In the genomic region with DNA sequence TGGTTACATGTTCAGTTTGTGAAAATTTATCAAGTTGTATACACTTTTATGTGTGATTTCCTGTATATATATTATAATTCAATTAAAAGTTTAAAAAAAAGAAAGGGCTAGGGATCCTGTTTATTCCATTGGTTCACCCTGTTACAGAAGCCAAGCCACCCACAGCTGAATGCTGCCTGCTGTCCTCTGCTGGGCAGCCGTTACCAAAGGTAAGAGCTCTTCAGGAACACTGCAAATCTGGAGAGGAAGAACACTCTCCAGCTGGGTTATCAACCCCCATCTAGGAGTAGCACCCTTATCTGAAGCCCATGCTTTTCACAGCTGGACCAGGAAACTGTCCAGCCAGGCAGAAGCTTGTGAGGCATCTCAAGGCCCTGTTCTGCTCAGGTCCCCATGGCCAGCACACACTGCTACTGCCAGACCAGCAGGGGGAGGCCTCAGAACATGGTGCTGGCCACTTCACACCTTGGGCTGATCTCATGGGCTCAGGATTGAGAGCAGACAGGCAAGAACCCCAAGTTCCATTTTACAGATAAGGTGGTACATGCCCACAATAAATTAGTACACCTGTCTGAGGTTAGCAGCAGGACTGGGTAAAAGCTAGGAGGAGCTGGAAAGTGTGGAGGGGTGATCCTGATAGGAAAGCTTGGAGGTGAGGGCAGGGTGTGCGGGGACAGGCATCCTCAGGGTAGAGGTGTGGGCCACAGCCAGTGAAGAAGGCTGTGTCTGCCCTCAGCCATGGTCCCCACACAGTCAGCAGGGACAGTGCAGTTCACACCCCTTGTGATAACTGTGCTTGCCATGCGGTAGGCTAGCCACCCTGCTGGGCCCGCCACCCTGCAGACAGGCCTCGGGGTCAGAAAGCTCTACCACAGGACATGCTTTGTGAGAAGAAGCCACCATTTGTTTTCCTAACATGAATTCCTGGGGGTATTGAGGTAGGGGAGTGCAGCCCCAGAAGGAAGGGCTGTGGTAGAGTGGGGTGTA, we compare ENCODE assay signal across 1 cellular context.
TF ChIP-seq lines count a peak whose summit lies in the region.

No MANE protein-coding gene starts in this region.

TF ChIP-seq in HepG2, 621 proteins besides CTCF, POLR2A, EP300 and RAD21 (continued from another document and continues in another):
- TF ChIP-seq, protein P1, sequence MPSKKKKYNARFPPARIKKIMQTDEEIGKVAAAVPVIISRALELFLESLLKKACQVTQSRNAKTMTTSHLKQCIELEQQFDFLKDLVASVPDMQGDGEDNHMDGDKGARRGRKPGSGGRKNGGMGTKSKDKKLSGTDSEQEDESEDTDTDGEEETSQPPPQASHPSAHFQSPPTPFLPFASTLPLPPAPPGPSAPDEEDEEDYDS (CRISPR knock-in tag; IDR thresholded peaks at IDR 0.05), result 0 out of 2 replicates have a peak, but pooled peaks have one; percentile 41
- TF ChIP-seq ELF1 (CRISPR knock-in tag; IDR thresholded peaks at IDR 0.05) (peak; percentile 14; the same call in 1 of the 2 replicates), HCFC1 (IDR thresholded peaks at IDR 0.05; ENCODE audit: low read depth, low read length) (no peak), ZSCAN20 (CRISPR knock-in tag; IDR thresholded peaks at IDR 0.05; ENCODE audit: borderline replicate concordance) (no peak), ZNF501 (CRISPR knock-in tag; IDR thresholded peaks at IDR 0.05) (peak; percentile 45; the same call in 1 of the 2 replicates), KDM2A (CRISPR knock-in tag; IDR thresholded peaks at IDR 0.05; ENCODE audit: borderline replicate concordance, low read depth) (peak; percentile 38; the same call in 1 of the 2 replicates), ELF3 (CRISPR knock-in tag; IDR thresholded peaks at IDR 0.05) (peak; percentile 39; the same call in 1 of the 2 replicates), NR2F6 (IDR thresholded peaks at IDR 0.05) (no peak), NR2F6 (CRISPR knock-in tag; IDR thresholded peaks at IDR 0.05) (peak; percentile 41; the same call in 1 of the 2 replicates), YY1 (IDR thresholded peaks at IDR 0.05; ENCODE audit: insufficient read depth, insufficient replicate concordance, low read depth, low read length) (peak; percentile 35), ERF (CRISPR knock-in tag; IDR thresholded peaks at IDR 0.05) (0 out of 2 replicates have a peak, but pooled peaks have one; percentile 25), IRF2 (CRISPR knock-in tag; IDR thresholded peaks at IDR 0.05) (0 out of 2 replicates have a peak, but pooled peaks have one; percentile 28), TBX2 (CRISPR knock-in tag; IDR thresholded peaks at IDR 0.05; ENCODE audit: borderline replicate concordance) (peak; percentile 67; the same call in 1 of the 2 replicates), ZNF598 (CRISPR knock-in tag; IDR thresholded peaks at IDR 0.05; ENCODE audit: borderline replicate concordance) (no peak), STAG1 (CRISPR knock-in tag; IDR thresholded peaks at IDR 0.05) (peak; percentile 98), TBX3 (IDR thresholded peaks at IDR 0.05; ENCODE audit: borderline replicate concordance) (peak; percentile 63; the same call in 1 of the 2 replicates), DNMT1 (CRISPR knock-in tag; IDR thresholded peaks at IDR 0.05) (no peak), ZMYM3 (CRISPR knock-in tag; IDR thresholded peaks at IDR 0.05) (no peak)
- TF ChIP-seq, protein P2, sequence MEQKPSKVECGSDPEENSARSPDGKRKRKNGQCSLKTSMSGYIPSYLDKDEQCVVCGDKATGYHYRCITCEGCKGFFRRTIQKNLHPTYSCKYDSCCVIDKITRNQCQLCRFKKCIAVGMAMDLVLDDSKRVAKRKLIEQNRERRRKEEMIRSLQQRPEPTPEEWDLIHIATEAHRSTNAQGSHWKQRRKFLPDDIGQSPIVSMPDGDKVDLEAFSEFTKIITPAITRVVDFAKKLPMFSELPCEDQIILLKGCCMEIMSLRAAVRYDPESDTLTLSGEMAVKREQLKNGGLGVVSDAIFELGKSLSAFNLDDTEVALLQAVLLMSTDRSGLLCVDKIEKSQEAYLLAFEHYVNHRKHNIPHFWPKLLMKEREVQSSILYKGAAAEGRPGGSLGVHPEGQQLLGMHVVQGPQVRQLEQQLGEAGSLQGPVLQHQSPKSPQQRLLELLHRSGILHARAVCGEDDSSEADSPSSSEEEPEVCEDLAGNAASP (CRISPR knock-in tag; IDR thresholded peaks at IDR 0.05; ENCODE audit: borderline replicate concordance), result 0 out of 2 replicates have a peak, but pooled peaks have one; percentile 18
- TF ChIP-seq, protein P3, sequence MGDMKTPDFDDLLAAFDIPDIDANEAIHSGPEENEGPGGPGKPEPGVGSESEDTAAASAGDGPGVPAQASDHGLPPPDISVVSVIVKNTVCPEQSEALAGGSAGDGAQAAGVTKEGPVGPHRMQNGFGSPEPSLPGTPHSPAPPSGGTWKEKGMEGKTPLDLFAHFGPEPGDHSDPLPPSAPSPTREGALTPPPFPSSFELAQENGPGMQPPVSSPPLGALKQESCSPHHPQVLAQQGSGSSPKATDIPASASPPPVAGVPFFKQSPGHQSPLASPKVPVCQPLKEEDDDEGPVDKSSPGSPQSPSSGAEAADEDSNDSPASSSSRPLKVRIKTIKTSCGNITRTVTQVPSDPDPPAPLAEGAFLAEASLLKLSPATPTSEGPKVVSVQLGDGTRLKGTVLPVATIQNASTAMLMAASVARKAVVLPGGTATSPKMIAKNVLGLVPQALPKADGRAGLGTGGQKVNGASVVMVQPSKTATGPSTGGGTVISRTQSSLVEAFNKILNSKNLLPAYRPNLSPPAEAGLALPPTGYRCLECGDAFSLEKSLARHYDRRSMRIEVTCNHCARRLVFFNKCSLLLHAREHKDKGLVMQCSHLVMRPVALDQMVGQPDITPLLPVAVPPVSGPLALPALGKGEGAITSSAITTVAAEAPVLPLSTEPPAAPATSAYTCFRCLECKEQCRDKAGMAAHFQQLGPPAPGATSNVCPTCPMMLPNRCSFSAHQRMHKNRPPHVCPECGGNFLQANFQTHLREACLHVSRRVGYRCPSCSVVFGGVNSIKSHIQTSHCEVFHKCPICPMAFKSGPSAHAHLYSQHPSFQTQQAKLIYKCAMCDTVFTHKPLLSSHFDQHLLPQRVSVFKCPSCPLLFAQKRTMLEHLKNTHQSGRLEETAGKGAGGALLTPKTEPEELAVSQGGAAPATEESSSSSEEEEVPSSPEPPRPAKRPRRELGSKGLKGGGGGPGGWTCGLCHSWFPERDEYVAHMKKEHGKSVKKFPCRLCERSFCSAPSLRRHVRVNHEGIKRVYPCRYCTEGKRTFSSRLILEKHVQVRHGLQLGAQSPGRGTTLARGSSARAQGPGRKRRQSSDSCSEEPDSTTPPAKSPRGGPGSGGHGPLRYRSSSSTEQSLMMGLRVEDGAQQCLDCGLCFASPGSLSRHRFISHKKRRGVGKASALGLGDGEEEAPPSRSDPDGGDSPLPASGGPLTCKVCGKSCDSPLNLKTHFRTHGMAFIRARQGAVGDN (CRISPR knock-in tag; IDR thresholded peaks at IDR 0.05), result peak; percentile 55
- TF ChIP-seq, protein P4, sequence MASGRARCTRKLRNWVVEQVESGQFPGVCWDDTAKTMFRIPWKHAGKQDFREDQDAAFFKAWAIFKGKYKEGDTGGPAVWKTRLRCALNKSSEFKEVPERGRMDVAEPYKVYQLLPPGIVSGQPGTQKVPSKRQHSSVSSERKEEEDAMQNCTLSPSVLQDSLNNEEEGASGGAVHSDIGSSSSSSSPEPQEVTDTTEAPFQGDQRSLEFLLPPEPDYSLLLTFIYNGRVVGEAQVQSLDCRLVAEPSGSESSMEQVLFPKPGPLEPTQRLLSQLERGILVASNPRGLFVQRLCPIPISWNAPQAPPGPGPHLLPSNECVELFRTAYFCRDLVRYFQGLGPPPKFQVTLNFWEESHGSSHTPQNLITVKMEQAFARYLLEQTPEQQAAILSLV (CRISPR knock-in tag; IDR thresholded peaks at IDR 0.05; ENCODE audit: borderline replicate concordance), result peak; percentile 53; the same call in 1 of the 2 replicates
- TF ChIP-seq, protein P5, sequence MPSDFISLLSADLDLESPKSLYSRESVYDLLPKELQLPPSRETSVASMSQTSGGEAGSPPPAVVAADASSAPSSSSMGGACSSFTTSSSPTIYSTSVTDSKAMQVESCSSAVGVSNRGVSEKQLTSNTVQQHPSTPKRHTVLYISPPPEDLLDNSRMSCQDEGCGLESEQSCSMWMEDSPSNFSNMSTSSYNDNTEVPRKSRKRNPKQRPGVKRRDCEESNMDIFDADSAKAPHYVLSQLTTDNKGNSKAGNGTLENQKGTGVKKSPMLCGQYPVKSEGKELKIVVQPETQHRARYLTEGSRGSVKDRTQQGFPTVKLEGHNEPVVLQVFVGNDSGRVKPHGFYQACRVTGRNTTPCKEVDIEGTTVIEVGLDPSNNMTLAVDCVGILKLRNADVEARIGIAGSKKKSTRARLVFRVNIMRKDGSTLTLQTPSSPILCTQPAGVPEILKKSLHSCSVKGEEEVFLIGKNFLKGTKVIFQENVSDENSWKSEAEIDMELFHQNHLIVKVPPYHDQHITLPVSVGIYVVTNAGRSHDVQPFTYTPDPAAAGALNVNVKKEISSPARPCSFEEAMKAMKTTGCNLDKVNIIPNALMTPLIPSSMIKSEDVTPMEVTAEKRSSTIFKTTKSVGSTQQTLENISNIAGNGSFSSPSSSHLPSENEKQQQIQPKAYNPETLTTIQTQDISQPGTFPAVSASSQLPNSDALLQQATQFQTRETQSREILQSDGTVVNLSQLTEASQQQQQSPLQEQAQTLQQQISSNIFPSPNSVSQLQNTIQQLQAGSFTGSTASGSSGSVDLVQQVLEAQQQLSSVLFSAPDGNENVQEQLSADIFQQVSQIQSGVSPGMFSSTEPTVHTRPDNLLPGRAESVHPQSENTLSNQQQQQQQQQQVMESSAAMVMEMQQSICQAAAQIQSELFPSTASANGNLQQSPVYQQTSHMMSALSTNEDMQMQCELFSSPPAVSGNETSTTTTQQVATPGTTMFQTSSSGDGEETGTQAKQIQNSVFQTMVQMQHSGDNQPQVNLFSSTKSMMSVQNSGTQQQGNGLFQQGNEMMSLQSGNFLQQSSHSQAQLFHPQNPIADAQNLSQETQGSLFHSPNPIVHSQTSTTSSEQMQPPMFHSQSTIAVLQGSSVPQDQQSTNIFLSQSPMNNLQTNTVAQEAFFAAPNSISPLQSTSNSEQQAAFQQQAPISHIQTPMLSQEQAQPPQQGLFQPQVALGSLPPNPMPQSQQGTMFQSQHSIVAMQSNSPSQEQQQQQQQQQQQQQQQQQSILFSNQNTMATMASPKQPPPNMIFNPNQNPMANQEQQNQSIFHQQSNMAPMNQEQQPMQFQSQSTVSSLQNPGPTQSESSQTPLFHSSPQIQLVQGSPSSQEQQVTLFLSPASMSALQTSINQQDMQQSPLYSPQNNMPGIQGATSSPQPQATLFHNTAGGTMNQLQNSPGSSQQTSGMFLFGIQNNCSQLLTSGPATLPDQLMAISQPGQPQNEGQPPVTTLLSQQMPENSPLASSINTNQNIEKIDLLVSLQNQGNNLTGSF (CRISPR knock-in tag; IDR thresholded peaks at IDR 0.05), result no peak
- TF ChIP-seq, protein P6, sequence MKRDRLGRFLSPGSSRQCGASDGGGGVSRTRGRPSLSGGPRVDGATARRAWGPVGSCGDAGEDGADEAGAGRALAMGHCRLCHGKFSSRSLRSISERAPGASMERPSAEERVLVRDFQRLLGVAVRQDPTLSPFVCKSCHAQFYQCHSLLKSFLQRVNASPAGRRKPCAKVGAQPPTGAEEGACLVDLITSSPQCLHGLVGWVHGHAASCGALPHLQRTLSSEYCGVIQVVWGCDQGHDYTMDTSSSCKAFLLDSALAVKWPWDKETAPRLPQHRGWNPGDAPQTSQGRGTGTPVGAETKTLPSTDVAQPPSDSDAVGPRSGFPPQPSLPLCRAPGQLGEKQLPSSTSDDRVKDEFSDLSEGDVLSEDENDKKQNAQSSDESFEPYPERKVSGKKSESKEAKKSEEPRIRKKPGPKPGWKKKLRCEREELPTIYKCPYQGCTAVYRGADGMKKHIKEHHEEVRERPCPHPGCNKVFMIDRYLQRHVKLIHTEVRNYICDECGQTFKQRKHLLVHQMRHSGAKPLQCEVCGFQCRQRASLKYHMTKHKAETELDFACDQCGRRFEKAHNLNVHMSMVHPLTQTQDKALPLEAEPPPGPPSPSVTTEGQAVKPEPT (CRISPR knock-in tag; IDR thresholded peaks at IDR 0.05; ENCODE audit: low read depth), result no peak
- TF ChIP-seq, protein P7, sequence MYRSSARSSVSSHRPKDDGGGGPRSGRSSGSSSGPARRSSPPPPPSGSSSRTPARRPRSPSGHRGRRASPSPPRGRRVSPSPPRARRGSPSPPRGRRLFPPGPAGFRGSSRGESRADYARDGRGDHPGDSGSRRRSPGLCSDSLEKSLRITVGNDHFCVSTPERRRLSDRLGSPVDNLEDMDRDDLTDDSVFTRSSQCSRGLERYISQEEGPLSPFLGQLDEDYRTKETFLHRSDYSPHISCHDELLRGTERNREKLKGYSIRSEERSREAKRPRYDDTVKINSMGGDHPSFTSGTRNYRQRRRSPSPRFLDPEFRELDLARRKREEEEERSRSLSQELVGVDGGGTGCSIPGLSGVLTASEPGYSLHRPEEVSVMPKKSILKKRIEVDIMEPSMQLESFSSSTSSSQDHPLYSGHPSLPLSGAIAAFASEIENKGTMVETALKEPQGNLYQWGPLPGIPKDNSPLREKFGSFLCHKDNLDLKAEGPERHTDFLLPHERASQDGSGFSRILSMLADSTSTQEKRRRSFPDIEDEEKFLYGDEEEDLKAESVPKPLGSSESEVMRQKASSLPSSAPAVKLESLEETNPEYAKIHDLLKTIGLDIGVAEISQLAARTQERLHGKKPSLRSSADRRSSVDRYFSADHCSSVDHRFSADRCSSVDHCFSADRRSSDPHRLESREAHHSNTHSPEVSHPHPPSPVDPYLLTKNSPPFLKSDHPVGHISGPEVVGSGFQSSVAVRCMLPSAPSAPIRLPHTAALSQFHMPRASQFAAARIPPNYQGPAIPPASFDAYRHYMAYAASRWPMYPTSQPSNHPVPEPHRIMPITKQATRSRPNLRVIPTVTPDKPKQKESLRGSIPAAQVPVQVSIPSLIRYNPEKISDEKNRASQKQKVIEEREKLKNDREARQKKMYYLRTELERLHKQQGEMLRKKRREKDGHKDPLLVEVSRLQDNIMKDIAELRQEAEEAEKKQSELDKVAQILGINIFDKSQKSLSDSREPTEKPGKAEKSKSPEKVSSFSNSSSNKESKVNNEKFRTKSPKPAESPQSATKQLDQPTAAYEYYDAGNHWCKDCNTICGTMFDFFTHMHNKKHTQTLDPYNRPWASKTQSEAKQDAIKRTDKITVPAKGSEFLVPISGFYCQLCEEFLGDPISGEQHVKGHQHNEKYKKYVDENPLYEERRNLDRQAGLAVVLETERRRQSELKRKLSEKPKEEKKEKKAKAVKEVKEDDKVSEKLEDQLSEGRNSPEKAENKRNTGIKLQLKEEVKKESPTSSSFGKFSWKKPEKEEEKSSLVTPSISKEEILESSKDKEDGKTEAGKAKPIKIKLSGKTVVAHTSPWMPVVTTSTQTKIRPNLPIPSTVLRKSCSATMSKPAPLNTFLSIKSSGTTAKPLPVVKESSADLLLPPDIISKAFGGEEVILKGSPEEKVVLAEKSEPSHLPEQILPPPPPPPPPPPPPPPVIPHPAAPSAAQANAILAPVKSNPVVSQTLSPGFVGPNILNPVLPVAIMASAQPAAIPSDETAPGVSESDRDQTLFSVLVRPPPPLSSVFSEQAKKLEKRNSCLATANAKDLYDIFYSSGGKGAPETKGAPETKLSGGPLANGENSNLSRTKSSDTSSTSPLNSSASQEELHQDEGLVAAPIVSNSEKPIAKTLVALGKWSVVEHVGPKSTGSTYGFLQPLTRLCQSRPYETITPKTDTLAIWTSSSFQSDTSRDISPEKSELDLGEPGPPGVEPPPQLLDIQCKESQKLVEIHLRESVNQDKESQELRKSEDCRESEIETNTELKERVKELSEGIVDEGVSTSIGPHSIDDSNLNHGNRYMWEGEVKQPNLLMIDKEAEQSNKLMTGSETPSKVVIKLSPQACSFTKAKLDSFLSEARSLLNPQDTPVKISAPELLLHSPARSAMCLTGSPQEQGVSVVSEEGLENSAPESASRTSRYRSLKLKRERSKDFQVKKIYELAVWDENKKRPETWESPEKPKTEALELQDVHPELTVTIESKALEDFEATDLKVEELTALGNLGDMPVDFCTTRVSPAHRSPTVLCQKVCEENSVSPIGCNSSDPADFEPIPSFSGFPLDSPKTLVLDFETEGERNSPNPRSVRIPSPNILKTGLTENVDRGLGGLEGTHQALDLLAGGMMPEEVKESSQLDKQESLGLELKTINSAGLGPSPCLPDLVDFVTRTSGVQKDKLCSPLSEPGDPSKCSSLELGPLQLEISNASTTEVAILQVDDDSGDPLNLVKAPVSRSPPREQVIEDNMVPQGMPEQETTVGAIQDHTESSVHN (CRISPR knock-in tag; IDR thresholded peaks at IDR 0.05), result no peak
